24 cellular contexts compared by ENCODE assay signal in the genomic region with DNA sequence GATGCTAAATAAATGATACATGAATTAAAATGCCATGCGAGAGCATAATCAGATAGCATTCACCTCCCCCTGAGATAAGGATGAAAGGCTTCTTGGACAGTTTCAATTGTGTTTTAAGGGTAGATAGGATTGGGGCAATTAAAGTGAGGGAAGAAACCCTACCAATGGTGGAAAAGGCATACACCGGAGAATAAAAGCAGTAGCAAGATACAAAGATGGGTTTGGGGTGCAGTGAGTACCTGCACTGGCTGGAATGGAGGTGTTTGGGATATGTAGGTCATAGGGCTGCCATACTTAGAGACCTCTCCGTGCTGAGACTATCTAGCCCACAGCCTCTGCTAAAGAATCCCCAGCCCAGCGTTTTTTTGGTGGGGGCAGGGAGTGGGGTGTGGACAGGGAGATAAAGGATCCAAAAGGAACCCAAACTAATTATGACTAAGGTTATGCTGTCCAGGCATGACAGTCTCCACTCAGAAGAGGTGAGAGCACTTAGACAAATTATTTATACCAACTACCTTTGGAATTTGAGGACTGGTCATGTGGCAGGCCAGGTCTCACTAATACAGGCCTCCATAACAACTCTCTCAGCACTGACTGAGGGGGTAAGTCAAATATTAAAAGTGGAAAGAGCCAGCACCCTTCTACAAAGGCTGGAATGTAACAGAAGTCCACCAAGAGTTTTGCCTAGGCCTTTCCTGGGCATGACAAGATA.
"Had no signal": no experiment of that assay in that cellular context is flagged by ENCODE, and none has a peak within 500 bp of the region (broad histone marks: within the 10 kb centered on the region; RNA-seq: fewer than 3 reads in every experiment).

No MANE protein-coding gene starts in this region.

- H3K36me3 ChIP-seq: neural progenitor cell, sigmoid colon, stomach, thyroid gland had no signal

- H3K27ac ChIP-seq: neural progenitor cell, psoas muscle, sigmoid colon, thyroid gland had no signal

- H3K4me1 Mint-ChIP-seq: stimulated activated effector memory CD8-positive, alpha-beta T cell treated with anti-CD3 and anti-CD28 coated beads, Interleukin-12 subunit alpha, Interleukin-12 subunit beta, amount 100 ng/mL, for 72 hours had no signal

- H3K27me3 Mint-ChIP-seq: type B pancreatic cell had no signal

- ATAC-seq: psoas muscle; right cardiac atrium; stimulated activated effector memory CD8-positive, alpha-beta T cell treated with anti-CD3 and anti-CD28 coated beads, Interleukin-12 subunit alpha, Interleukin-12 subunit beta, amount 100 ng/mL, for 72 hours had no signal

- H3K36me3 Mint-ChIP-seq: immature natural killer cell; memory B cell; mesothelial cell of epicardium; neural progenitor cell; stimulated activated effector memory CD8-positive, alpha-beta T cell treated with anti-CD3 and anti-CD28 coated beads, Interleukin-12 subunit alpha, Interleukin-12 subunit beta, amount 100 ng/mL, for 72 hours; type B pancreatic cell had no signal

- H3K4me1 ChIP-seq: sigmoid colon, thyroid gland had no signal

- H3K4me3 Mint-ChIP-seq: immature natural killer cell; memory B cell; mesothelial cell of epicardium; naive thymus-derived CD4-positive, alpha-beta T cell; nephron; neural progenitor cell; stimulated activated effector memory CD8-positive, alpha-beta T cell treated with anti-CD3 and anti-CD28 coated beads, Interleukin-12 subunit alpha, Interleukin-12 subunit beta, amount 100 ng/mL, for 72 hours had no signal

- H3K9me3 Mint-ChIP-seq: memory B cell; mesothelial cell of epicardium; nephron; neural progenitor cell; stimulated activated effector memory CD8-positive, alpha-beta T cell treated with anti-CD3 and anti-CD28 coated beads, Interleukin-12 subunit alpha, Interleukin-12 subunit beta, amount 100 ng/mL, for 72 hours; type B pancreatic cell had no signal

- DNase-seq: dermis blood vessel endothelial cell; effector memory CD4-positive, alpha-beta T cell; hypothalamus; immature natural killer cell; islet precursor cell; mucosa of descending colon; naive thymus-derived CD4-positive, alpha-beta T cell; nucleus accumbens; posterior cingulate gyrus; psoas muscle; right cardiac atrium; sigmoid colon; stimulated activated CD4-positive, alpha-beta T cell treated with anti-CD3 and anti-CD28 coated beads, Interleukin-2, amount 100 ng/mL, for 24 hours; stimulated activated CD4-positive, alpha-beta T cell treated with anti-CD3 and anti-CD28 coated beads, Interleukin-4, amount 100 ng/mL, for 24 hours; stimulated activated naive CD4-positive, alpha-beta T cell treated with Interleukin-2 at 50 U/mL for 16 hours; stomach; thyroid gland had no signal

- H3K4me3 ChIP-seq: lung, mucosa of descending colon, neural progenitor cell, psoas muscle, sigmoid colon, stomach, thyroid gland had no signal

- H3K9me3 ChIP-seq: mucosa of descending colon, psoas muscle, sigmoid colon, stomach, thyroid gland had no signal

- H3K27me3 ChIP-seq: neural progenitor cell, sigmoid colon, stomach, thyroid gland had no signal

- H3K27ac Mint-ChIP-seq: immature natural killer cell; memory B cell; mesothelial cell of epicardium; naive thymus-derived CD4-positive, alpha-beta T cell; nephron; neural progenitor cell; stimulated activated effector memory CD8-positive, alpha-beta T cell treated with anti-CD3 and anti-CD28 coated beads, Interleukin-12 subunit alpha, Interleukin-12 subunit beta, amount 100 ng/mL, for 72 hours had no signal
